Comparison of ENCODE assay signal across 14 cellular contexts in the genomic region with DNA sequence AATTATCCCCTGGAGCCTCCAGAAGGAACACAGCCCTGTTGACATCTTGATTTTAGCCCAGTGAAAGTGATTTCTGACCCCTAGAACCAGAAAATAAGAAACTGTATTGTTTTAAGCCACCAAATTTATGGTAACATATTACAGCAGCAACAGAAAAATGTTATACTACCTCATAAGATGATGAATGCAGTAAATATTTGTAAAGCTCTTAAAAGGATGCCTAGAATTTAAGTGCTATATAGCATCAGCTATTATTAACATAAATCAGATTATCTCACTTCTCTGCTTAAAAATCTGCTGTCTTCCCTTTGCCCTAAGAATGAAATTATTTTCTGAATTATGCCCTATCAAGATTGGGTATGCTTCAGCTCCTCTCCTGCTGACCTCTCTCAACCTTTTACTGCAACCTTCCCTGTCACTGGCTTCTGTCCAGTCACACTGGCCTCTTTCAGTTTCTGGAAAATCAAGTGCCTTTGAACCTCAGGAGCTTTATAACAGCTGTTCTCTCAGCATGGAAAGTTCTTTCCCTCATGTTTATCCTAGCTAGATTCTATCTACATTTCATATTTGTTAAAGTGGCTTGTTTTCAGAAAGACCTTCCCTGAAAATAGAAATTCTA.
DNase-seq lines count a peak whose midpoint lies in the region; ATAC-seq and TF ChIP-seq lines count a peak whose summit lies in the region.
"Had no signal": no experiment of that assay in that cellular context is flagged by ENCODE, and none has a peak within 500 bp of the region (broad histone marks: within the 10 kb centered on the region; RNA-seq: fewer than 3 reads in every experiment).

No MANE protein-coding gene starts in this region.

- no peaks in the 10 kb centered on the region for H3K36me3 ChIP-seq in OCI-LY7 (ENCODE audit: insufficient read depth, low read length)
- no peaks in the 10 kb centered on the region for H3K36me3 ChIP-seq in prostate gland

- no peaks in the 10 kb centered on the region for H3K79me2 ChIP-seq in OCI-LY7 (ENCODE audit: insufficient read depth, low read depth, low read length)

- H3K9me2 ChIP-seq in OCI-LY7 (ENCODE audit: insufficient read depth, low read length), result no peaks in the 10 kb centered on the region

- no peak for ATAC-seq in GM18498 (IDR thresholded peaks at IDR 0.05; ENCODE audit: unreplicated experiment)
- ATAC-seq: A549 had no signal

- H4K20me1 ChIP-seq in OCI-LY7 (ENCODE audit: insufficient read depth, low read length), result no peaks in the 10 kb centered on the region

- TF ChIP-seq POLR2A in prostate gland (IDR thresholded peaks at IDR 0.05), result no peak

- peaks cover 3% of the 10 kb centered on the region for H3K9me3 Mint-ChIP-seq in osteocyte (ENCODE audit: unreplicated experiment)
- H3K9me3 Mint-ChIP-seq: H9 had no signal

- H2AFZ ChIP-seq in OCI-LY7 (ENCODE audit: low read length), result no peak overlapping the region

- H3K4me3 ChIP-seq in fibroblast of villous mesenchyme (ENCODE audit: low read depth, low read length) (no peak overlapping the region), OCI-LY7 (ENCODE audit: low read depth, low read length, poor library complexity, severe bottlenecking) (no peak overlapping the region), prostate gland (no peak overlapping the region)
- H3K4me3 ChIP-seq: A549 had no signal

- intact Hi-C loops in OCI-LY7 (cut with micrococcal nuclease; ENCODE audit: unreplicated experiment), result no loop called here
- intact Hi-C loops in prostate gland (cut with DNase I), result no loop called here

- H3K27me3 Mint-ChIP-seq in osteocyte (ENCODE audit: unreplicated experiment), result no peaks in the 10 kb centered on the region
- H3K27me3 Mint-ChIP-seq: CD4-positive, alpha-beta T cell had no signal

- POLR2A ChIA-PET in OCI-LY7 (lab: Charles Lee), result interaction anchor here (0.8 kb wide), 1 partner anchor 13 kb away, joined by 3 read pairs; no protein-coding TSS in a partner anchor

- H3K27me3 ChIP-seq in prostate gland (replicated peaks; ENCODE audit: insufficient read depth), result no peaks in the 10 kb centered on the region

- TF ChIP-seq CTCF in fibroblast of villous mesenchyme (IDR thresholded peaks at IDR 0.05; ENCODE audit: insufficient read depth, low read depth, low read length), result no peak
- no peak for TF ChIP-seq CTCF in osteocyte (IDR thresholded peaks at IDR 0.05)
- TF ChIP-seq CTCF in OCI-LY7 (conservative IDR thresholded peaks at IDR 0.05; ENCODE audit: low read length), result no peak
- no peak for TF ChIP-seq CTCF in prostate gland (IDR thresholded peaks at IDR 0.05)

- DNase-seq in EL (peak; percentile 21), G401 (ENCODE audit: low spot score) (peak; percentile 12), fibroblast of villous mesenchyme (ENCODE audit: low read depth) (peak; percentile 11), osteocyte (ENCODE audit: extremely low spot score, unreplicated experiment) (no peak), OCI-LY7 (ENCODE audit: low spot score) (no peak), prostate gland (ENCODE audit: low spot score) (no peak)
- DNase-seq: AML-193; Caco-2; CD4-positive, alpha-beta T cell; GF-D8; H9 had no signal

- no peak overlapping the region for H3K4me2 ChIP-seq in OCI-LY7 (ENCODE audit: low read length)
- H3K4me2 ChIP-seq: A549 had no signal

- in situ Hi-C loops in G401 (cut with HindIII; ENCODE audit: low sequenced_read_pairs), result no loop called here

- H3K4me3 Mint-ChIP-seq in osteocyte (ENCODE audit: unreplicated experiment), result no peak overlapping the region
- H3K4me3 Mint-ChIP-seq: CD4-positive, alpha-beta T cell; H9 had no signal

- H3K9me3 ChIP-seq in OCI-LY7 (ENCODE audit: low read length), result no peaks in the 10 kb centered on the region
- H3K9me3 ChIP-seq in prostate gland, result no peaks in the 10 kb centered on the region
- H3K9me3 ChIP-seq: A549, Caco-2 had no signal

- BruUV-seq in OCI-LY7 (replicated peaks; lab: Mats Ljungman, UMichigan), result no TSS peak

- H3K36me3 Mint-ChIP-seq in osteocyte (ENCODE audit: unreplicated experiment), result no peaks in the 10 kb centered on the region

- peak overlapping the region; percentile 48 for H3K27ac Mint-ChIP-seq in osteocyte (ENCODE audit: unreplicated experiment)
- H3K27ac Mint-ChIP-seq: CD4-positive, alpha-beta T cell; H9 had no signal

- CTCF ChIA-PET in OCI-LY7 (lab: Charles Lee; ENCODE audit: unreplicated experiment), result no interaction called here

- H3K4me1 Mint-ChIP-seq in osteocyte (ENCODE audit: unreplicated experiment), result peaks cover 5% of the 10 kb centered on the region
- H3K4me1 Mint-ChIP-seq: H9 had no signal

- H3K4me1 ChIP-seq in OCI-LY7 (ENCODE audit: insufficient read depth, low read length, poor library complexity, severe bottlenecking) (no peaks in the 10 kb centered on the region), prostate gland (replicated peaks) (no peaks in the 10 kb centered on the region)
- H3K4me1 ChIP-seq: A549, Caco-2 had no signal

- no peak overlapping the region for H3K27ac ChIP-seq in OCI-LY7 (ENCODE audit: low read depth, low read length, poor library complexity, severe bottlenecking)
- no peak overlapping the region for H3K27ac ChIP-seq in prostate gland
- H3K27ac ChIP-seq: A549, C4-2B had no signal

Comparison
In these comparisons a context has a peak if more than half of its experiments do, and no peak if none do; other contexts are left out.
1. DNase-seq: peak in EL (single experiment), G401 (single experiment) and fibroblast of villous mesenchyme (single experiment); none in osteocyte (single experiment), OCI-LY7 (single experiment) and prostate gland (single experiment).